In genomic region chr21:42865361-42866160, GRCh38 we compare ENCODE assay signal across 13 cellular contexts. TPM values are rescaled to one million over a fixed set of nuclear protein-coding genes. Genes with fewer than 3 reads are reported as not detected.
A peak's percentile ranks its signal among the peaks of the same experiment; 100 is the strongest.
DNase-seq lines count a peak whose midpoint lies in the region; ATAC-seq and TF ChIP-seq lines count a peak whose summit lies in the region.
"Had no signal": no experiment of that assay in that cellular context is flagged by ENCODE, and none has a peak within 500 bp of the region (broad histone marks: within the 10 kb centered on the region; RNA-seq: fewer than 3 reads in every experiment).

No MANE protein-coding gene starts in this region.

- H3K4me1 Mint-ChIP-seq in effector memory CD8-positive, alpha-beta T cell (ENCODE audit: low read depth in 2 of 2): peaks cover 19 to 22% of the 10 kb centered on the region in 2 donors
- H3K4me1 Mint-ChIP-seq in CD8-positive, alpha-beta T cell (ENCODE audit: low read depth): peaks cover 17% of the 10 kb centered on the region

- H3K4me3 Mint-ChIP-seq in effector memory CD8-positive, alpha-beta T cell: no peak overlapping the region
- no peak overlapping the region for H3K4me3 Mint-ChIP-seq in CD8-positive, alpha-beta T cell
- H3K4me3 Mint-ChIP-seq: activated T-cell treated with anti-CD3 and anti-CD28 coated beads, Interleukin-2, amount 50 U/mL, for 72 hours; central memory CD8-positive, alpha-beta T cell had no signal

- intact Hi-C loops in A673 (cut with micrococcal nuclease; ENCODE audit: unreplicated experiment): loop anchor here (1.0 kb wide), 1 partner anchor 9 kb away; no protein-coding TSS in a partner anchor
- intact Hi-C loops in CD8-positive, alpha-beta T cell (cut with DNase I, micrococcal nuclease): no loop called here

- no peaks in the 10 kb centered on the region for H3K27me3 Mint-ChIP-seq in effector memory CD8-positive, alpha-beta T cell
- H3K27me3 Mint-ChIP-seq in CD8-positive, alpha-beta T cell (ENCODE audit: low read depth): no peaks in the 10 kb centered on the region
- H3K27me3 Mint-ChIP-seq: central memory CD8-positive, alpha-beta T cell had no signal

- H3K36me3 Mint-ChIP-seq in effector memory CD8-positive, alpha-beta T cell (ENCODE audit: insufficient read depth): peaks cover 41% of the 10 kb centered on the region
- H3K36me3 Mint-ChIP-seq in CD8-positive, alpha-beta T cell: peaks cover 80% of the 10 kb centered on the region

- no peaks in the 10 kb centered on the region for H3K9me3 Mint-ChIP-seq in effector memory CD8-positive, alpha-beta T cell
- no peaks in the 10 kb centered on the region for H3K9me3 Mint-ChIP-seq in CD8-positive, alpha-beta T cell
- H3K9me3 Mint-ChIP-seq: activated T-cell treated with anti-CD3 and anti-CD28 coated beads, Interleukin-2, amount 50 U/mL, for 72 hours; central memory CD8-positive, alpha-beta T cell had no signal

- no peak for TF ChIP-seq CTCF in A673 (conservative IDR thresholded peaks at IDR 0.05; ENCODE audit: low read depth, low read length)
- no peak for TF ChIP-seq CTCF in CD8-positive, alpha-beta T cell (IDR thresholded peaks at IDR 0.05)

- peak overlapping the region; percentile 67 to 76 for H3K27ac Mint-ChIP-seq in effector memory CD8-positive, alpha-beta T cell
- H3K27ac Mint-ChIP-seq in CD8-positive, alpha-beta T cell: no peak overlapping the region
- H3K27ac Mint-ChIP-seq: activated T-cell treated with anti-CD3 and anti-CD28 coated beads, Interleukin-2, amount 50 U/mL, for 72 hours had no signal

- H3K4me3 ChIP-seq in A673 (ENCODE audit: low read depth, low read length, poor library complexity, severe bottlenecking): no peak overlapping the region
- H3K4me3 ChIP-seq in CD8-positive, alpha-beta T cell (ENCODE audit: low read depth, low read length): no peak overlapping the region
- H3K4me3 ChIP-seq: mucosa of descending colon had no signal

- no TSS peak for BruUV-seq in A673 (replicated peaks; lab: Mats Ljungman, UMichigan)

- POLR2A ChIA-PET in A673 (lab: Charles Lee; ENCODE audit: low non-redundant PET): no interaction called here
- POLR2A ChIA-PET in CD8-positive, alpha-beta T cell (lab: Charles Lee): no interaction called here

- H3K27ac ChIP-seq in A673 (ENCODE audit: low read depth, low read length, poor library complexity, severe bottlenecking): peak overlapping the region; percentile 40
- no peak overlapping the region for H3K27ac ChIP-seq in CD8-positive, alpha-beta T cell (ENCODE audit: low read depth, low read length)

- no peak for ATAC-seq in effector memory CD8-positive, alpha-beta T cell (replicated peaks)
- ATAC-seq in GM18909 (IDR thresholded peaks at IDR 0.05; ENCODE audit: poor library complexity, unreplicated experiment): no peak
- ATAC-seq in CD8-positive, alpha-beta T cell: no peak
- ATAC-seq: activated T-cell treated with anti-CD3 and anti-CD28 coated beads, Interleukin-2, amount 50 U/mL, for 72 hours; mucosa of descending colon had no signal

- no peaks in the 10 kb centered on the region for H3K27me3 ChIP-seq in A673 (replicated peaks; ENCODE audit: insufficient read depth, low read depth, low read length, poor library complexity)
- H3K27me3 ChIP-seq in CD8-positive, alpha-beta T cell (ENCODE audit: insufficient read depth, low read length): no peaks in the 10 kb centered on the region

- peaks cover 11% of the 10 kb centered on the region for H3K4me1 ChIP-seq in A673 (ENCODE audit: insufficient read depth, low read length, poor library complexity, severe bottlenecking)
- no peaks in the 10 kb centered on the region for H3K4me1 ChIP-seq in CD8-positive, alpha-beta T cell (ENCODE audit: insufficient read depth, low read length)

- CTCF ChIA-PET in A673 (lab: Charles Lee): no interaction called here
- CTCF ChIA-PET in CD8-positive, alpha-beta T cell (lab: Charles Lee): no interaction called here

- peak; percentile 28 for DNase-seq in A673 (ENCODE audit: low spot score)
- peak; percentile 73 for DNase-seq in NCI-H1092 treated with DMSO at 0.1 percent for 48 hours (lab: John Stamatoyannopoulos, UW)
- DNase-seq in effector memory CD8-positive, alpha-beta T cell: no peak
- peak; percentile 18 for DNase-seq in middle frontal gyrus (ENCODE audit: extremely low spot score, low spot score)
- DNase-seq in activated CD8-positive, alpha-beta memory T cell treated with anti-CD3 and anti-CD28 coated beads, Interleukin-2, amount 50 U/mL, for 48 hours: no peak
- DNase-seq in stimulated activated CD4-positive, alpha-beta T cell treated with anti-CD3 and anti-CD28 coated beads, Interleukin-4, amount 100 ng/mL, for 4 hours: no peak
- DNase-seq in CD8-positive, alpha-beta T cell: no peak
- DNase-seq: activated T-cell treated with anti-CD3 and anti-CD28 coated beads, Interleukin-2, amount 50 U/mL, for 72 hours; foreskin melanocyte; mucosa of descending colon; stimulated activated CD4-positive, alpha-beta T cell treated with anti-CD3 and anti-CD28 coated beads, Interleukin-15, amount 100 ng/mL, for 24 hours had no signal

- H3K36me3 ChIP-seq in A673 (ENCODE audit: insufficient read depth, low read length, poor library complexity, severe bottlenecking): peaks cover 60% of the 10 kb centered on the region
- H3K36me3 ChIP-seq in CD8-positive, alpha-beta T cell (ENCODE audit: insufficient read depth, low read length): peaks cover 38% of the 10 kb centered on the region

- H3K9me3 ChIP-seq in A673 (ENCODE audit: low read depth, low read length, poor library complexity, severe bottlenecking): no peaks in the 10 kb centered on the region
- no peaks in the 10 kb centered on the region for H3K9me3 ChIP-seq in CD8-positive, alpha-beta T cell (ENCODE audit: low read length)
- H3K9me3 ChIP-seq: mucosa of descending colon had no signal

RNA-seq across cellular contexts. Expression of gene WDR4, which starts 13.8 kb away (rescaled TPM):
- 54.2 and 55.3 TPM in 2 replicates for total RNA-seq in A673 (2021)
- total RNA-seq in CD8-positive, alpha-beta T cell: 10 to 100 TPM; 13.2 to 13.3 TPM

RNA-seq across cellular contexts. Expression of gene NDUFV3, which starts 27.5 kb away (rescaled TPM):
- total RNA-seq in A673 (2021): 39.1 and 39.6 TPM in 2 replicates
- 10 to 100 TPM; 18.0 to 18.2 TPM for total RNA-seq in CD8-positive, alpha-beta T cell

RNA-seq across cellular contexts. Expression of gene ERVH48-1, which starts 59.9 kb away (rescaled TPM):
- total RNA-seq in A673 (2021): 0.31 and 0.34 TPM in 2 replicates
- total RNA-seq in CD8-positive, alpha-beta T cell: under 1 TPM in 1 of 2 experiments, not detected in 1; 0.19 TPM
- total RNA-seq: mucosa of descending colon had no signal

Comparison
In these comparisons a context has a peak if more than half of its experiments do, and no peak if none do; other contexts are left out.
1. DNase-seq: peak in A673 (single experiment), NCI-H1092 treated with DMSO at 0.1 percent for 48 hours (single experiment) and middle frontal gyrus (single experiment); none in effector memory CD8-positive, alpha-beta T cell (0 of 3), activated CD8-positive, alpha-beta memory T cell treated with anti-CD3 and anti-CD28 coated beads, Interleukin-2, amount 50 U/mL, for 48 hours (single experiment), stimulated activated CD4-positive, alpha-beta T cell treated with anti-CD3 and anti-CD28 coated beads, Interleukin-4, amount 100 ng/mL, for 4 hours (0 of 2) and CD8-positive, alpha-beta T cell (0 of 7).